20 cellular contexts compared by ENCODE assay signal in genomic region chr19:8537099-8537498, GRCh38. TPM values are rescaled to one million over a fixed set of nuclear protein-coding genes. Genes with fewer than 3 reads are reported as not detected.
DNase-seq lines count a peak whose midpoint lies in the region; ATAC-seq, FAIRE-seq and TF ChIP-seq lines count a peak whose summit lies in the region.
"Had no signal": no experiment of that assay in that cellular context is flagged by ENCODE, and none has a peak within 500 bp of the region (broad histone marks: within the 10 kb centered on the region; RNA-seq: fewer than 3 reads in every experiment).

No MANE protein-coding gene starts in this region.

- FAIRE-seq in K562 (lab: Jason Lieb, UNC) = no peak
- FAIRE-seq: A549, GM12892 had no signal

- H3K36me3 ChIP-seq in HEK293 (ENCODE audit: control insufficient read depth in 2 of 2, insufficient read depth in 1 of 2, low read length in 2 of 2) (no peaks in the 10 kb centered on the region), K562 (ENCODE audit: control insufficient read depth, insufficient read depth, low read length) (no peaks in the 10 kb centered on the region)
- H3K36me3 ChIP-seq: BE2C had no signal

- no peak overlapping the region for H3K4me2 ChIP-seq in K562 (ENCODE audit: insufficient read depth, low read length)
- H3K4me2 ChIP-seq: A549, GM23338 had no signal

- H3K27ac ChIP-seq in HEK293 (ENCODE audit: extremely low read depth, low read depth, low read length) = no peak overlapping the region
- no peak overlapping the region for H3K27ac ChIP-seq in K562 (ENCODE audit: extremely low read depth, low read depth, low read length)
- H3K27ac ChIP-seq in right cardiac atrium (ENCODE audit: low read length) = no peak overlapping the region
- H3K27ac ChIP-seq: A549, C4-2B, HL-60 had no signal

- POLR2A ChIA-PET in HEK293 (lab: Yijun Ruan, JAX) = interaction anchor here (0.9 kb wide), 1 partner anchor 23 kb away, joined by 4 read pairs; the partner anchor contains the start of gene ZNF414
- POLR2A ChIA-PET in K562 (lab: Yijun Ruan, JAX) = interaction anchor here (0.8 to 2.1 kb wide), 3 partner anchors 19 to 255 kb away, joined by 3 to 5 read pairs (median 5); partner anchors contain the start of gene ZNF414

- H3K27me3 ChIP-seq in K562 (ENCODE audit: control insufficient read depth in 2 of 2, insufficient read depth in 2 of 2, low read length in 2 of 2) (peaks cover 8 to 29% of the 10 kb centered on the region in 2 experiments; a peak in 3 of 5 replicates), right cardiac atrium (ENCODE audit: control insufficient read depth, insufficient read depth) (no peaks in the 10 kb centered on the region)

- ATAC-seq in K562 (no peak), right cardiac atrium (no peak), HG02884 (IDR thresholded peaks at IDR 0.05; ENCODE audit: unreplicated experiment) (no peak)
- ATAC-seq: A549; CD8-positive, alpha-beta T cell had no signal

- H3K4me3 Mint-ChIP-seq in CD14-positive monocyte (no peak overlapping the region), neural crest cell (no peak overlapping the region)
- H3K4me3 Mint-ChIP-seq: CD8-positive, alpha-beta T cell; GM23338; H9 had no signal

- TF ChIP-seq EP300 in K562 (IDR thresholded peaks at IDR 0.05; ENCODE audit: low read length) = no peak

- no peak overlapping the region for H3K9ac ChIP-seq in K562 (ENCODE audit: insufficient read depth in 1 of 2, low read depth in 2 of 2, low read length in 2 of 2)

- H3K9me3 ChIP-seq in HEK293 (ENCODE audit: control insufficient read depth, insufficient read depth, low read depth, low read length) = no peaks in the 10 kb centered on the region
- no peaks in the 10 kb centered on the region for H3K9me3 ChIP-seq in K562 (replicated peaks; ENCODE audit: control insufficient read depth, insufficient read depth, low read depth, low read length)
- H3K9me3 ChIP-seq in right cardiac atrium (ENCODE audit: control insufficient read depth, low read length) = no peaks in the 10 kb centered on the region
- H3K9me3 ChIP-seq: A549, BE2C had no signal

- TF ChIP-seq POLR2A in K562 (conservative IDR thresholded peaks at IDR 0.05) = no peak

- DNase-seq in CD14-positive monocyte (ENCODE audit: low spot score) (no peak), K562 (ENCODE audit: extremely low read depth in 1 of 4, low spot score in 3 of 4) (no peak), neural crest cell (ENCODE audit: low read depth, low spot score) (no peak), foreskin fibroblast (no peak), right cardiac atrium (no peak), D341Med (ENCODE audit: low spot score) (no peak)
- DNase-seq: BE2C; CD8-positive, alpha-beta T cell; COR-L47; DND-41; GDM1; H9 had no signal

- TF ChIP-seq RAD21 in K562 (CRISPR knock-in tag; conservative IDR thresholded peaks at IDR 0.05 in 1 of 2, IDR thresholded peaks at IDR 0.05 in 1 of 2) = no peak

- H3K4me1 ChIP-seq in HEK293 (ENCODE audit: control insufficient read depth, insufficient read depth, low read length) = no peaks in the 10 kb centered on the region
- H3K4me1 ChIP-seq in K562 (replicated peaks in 1 of 2; ENCODE audit: control insufficient read depth in 2 of 2, insufficient read depth in 2 of 2, low read length in 2 of 2) = peaks cover 0 to 5% of the 10 kb centered on the region in 2 experiments; a peak in 2 of 5 replicates
- H3K4me1 ChIP-seq in right cardiac atrium (ENCODE audit: control insufficient read depth, insufficient read depth, low read length) = no peaks in the 10 kb centered on the region
- H3K4me1 ChIP-seq: A549, BE2C had no signal

- H3K36me3 Mint-ChIP-seq in CD14-positive monocyte (peaks cover 62 to 93% of the 10 kb centered on the region in 2 donors), neural crest cell (ENCODE audit: low read depth) (no peaks in the 10 kb centered on the region)

- H2AFZ ChIP-seq in K562 (ENCODE audit: low read depth, low read length) = no peak overlapping the region
- H2AFZ ChIP-seq: GM23338 had no signal

- no peak overlapping the region for H3K4me3 ChIP-seq in HEK293 (ENCODE audit: low read depth, low read length)
- H3K4me3 ChIP-seq in K562 = no peak overlapping the region
- H3K4me3 ChIP-seq in foreskin fibroblast (ENCODE audit: low read depth in 1 of 2, low read length in 2 of 2) = no peak overlapping the region
- no peak overlapping the region for H3K4me3 ChIP-seq in right cardiac atrium (ENCODE audit: low read length)
- H3K4me3 ChIP-seq: A549, GM23338 had no signal

- in situ Hi-C loops in K562 (cut with MboI) = no loop called here

- BruUV-seq in K562 (replicated peaks; lab: Mats Ljungman, UMichigan) = no TSS peak

- intact Hi-C loops in CD14-positive monocyte (cut with micrococcal nuclease) = no loop called here
- intact Hi-C loops in K562 (cut with micrococcal nuclease) = no loop called here
- intact Hi-C loops in right cardiac atrium (cut with DNase I) = no loop called here

- H3K27me3 Mint-ChIP-seq in CD14-positive monocyte (ENCODE audit: low read depth in 3 of 3) = peaks cover 0 to 2% (median 0%) of the 10 kb centered on the region in 3 donors
- H3K27me3 Mint-ChIP-seq in neural crest cell (ENCODE audit: low read depth) = peaks cover 2% of the 10 kb centered on the region

- no peaks in the 10 kb centered on the region for H3K9me1 ChIP-seq in K562 (ENCODE audit: control insufficient read depth, insufficient read depth, low read length)

- 9% methylated on average over 3 of the region's 3 CpGs for WGBS in K562 (ENCODE audit: insufficient coverage, low coverage, missing lambda C conversion rate)
- 88% methylated on average over 3 of the region's 3 CpGs for WGBS in right cardiac atrium

- H3K27ac Mint-ChIP-seq in CD14-positive monocyte (peak overlapping the region in 6 of 7 donors; percentile 53 to 79 (median 74)), neural crest cell (ENCODE audit: unreplicated experiment) (peak overlapping the region; percentile 27)
- H3K27ac Mint-ChIP-seq: CD8-positive, alpha-beta T cell; GM23338; H9 had no signal

- TF ChIP-seq CTCF in CD14-positive monocyte (IDR thresholded peaks at IDR 0.05) = no peak
- TF ChIP-seq CTCF in HEK293 (tag by site-specific recombination; IDR thresholded peaks at IDR 0.05) = no peak
- TF ChIP-seq CTCF in K562 (IDR thresholded peaks at IDR 0.05 in 2 of 3, conservative IDR thresholded peaks at IDR 0.05 in 1 of 3; ENCODE audit: insufficient read depth in 2 of 3, low read depth in 1 of 3, low read length in 3 of 3) = no peak
- no peak for TF ChIP-seq CTCF in neural crest cell (conservative IDR thresholded peaks at IDR 0.05)
- no peak for TF ChIP-seq CTCF in foreskin fibroblast (IDR thresholded peaks at IDR 0.05; ENCODE audit: low read depth, low read length)

- no peaks in the 10 kb centered on the region for H3K79me2 ChIP-seq in K562 (ENCODE audit: control insufficient read depth, insufficient read depth, low read length)

- H3K4me1 Mint-ChIP-seq in CD14-positive monocyte (peaks cover 14% of the 10 kb centered on the region), neural crest cell (no peaks in the 10 kb centered on the region)
- H3K4me1 Mint-ChIP-seq: GM23338 had no signal

- H4K20me1 ChIP-seq in K562 (replicated peaks; ENCODE audit: control insufficient read depth, insufficient read depth, low read length) = no peaks in the 10 kb centered on the region

- H3K9me3 Mint-ChIP-seq in CD14-positive monocyte = peaks cover 0 to 2% (median 0%) of the 10 kb centered on the region in 7 donors
- no peaks in the 10 kb centered on the region for H3K9me3 Mint-ChIP-seq in neural crest cell
- H3K9me3 Mint-ChIP-seq: CD8-positive, alpha-beta T cell; GM23338; H9 had no signal

- CTCF ChIA-PET in HEK293 (lab: Yijun Ruan, JAX) (interaction anchor here (0.6 to 0.7 kb wide), 2 partner anchors 40 to 48 kb away, joined by 4 read pairs; partner anchors contain the start of gene MYO1F), K562 (lab: Yijun Ruan, JAX; ENCODE audit: low intra/inter-chr PET ratio) (no interaction called here)

RNA-seq across cellular contexts. Expression of gene ZNF414, which starts 23.1 kb away (rescaled TPM):
- 1 to 10 TPM; 4.1 to 4.7 TPM for polyA plus RNA-seq in CD14-positive monocyte
- total RNA-seq in K562 (2011; cell fraction: chromatin; rRNA removed; ENCODE audit: low replicate concordance) = 2.9 and 6.1 TPM in 2 replicates
- 8.3 and 10.9 TPM in 2 replicates for total RNA-seq in K562 (2011; cell fraction: nucleolus; rRNA removed)
- 6.6 and 9.3 TPM in 2 replicates for total RNA-seq in K562 (2011; cell fraction: nucleoplasm; rRNA removed)
- 3.8 and 11.0 TPM in 2 replicates for total RNA-seq in K562 (2014; rRNA removed)
- total RNA-seq in K562 (2014; rRNA removed; fragmentation: Illumina TruSeq; extraction: Trizol) = not detected in 2 replicates
- total RNA-seq in K562 (2015; rRNA removed; fragmentation: Illumina TruSeq; extraction: Trizol) = 2.0 and 3.0 TPM in 2 replicates
- total RNA-seq in K562 (2021) = 25.8 and 27.2 TPM in 2 replicates
- 1.7 and 4.2 TPM in 2 replicates for polyA plus RNA-seq in K562 (2011; rRNA removed)
- 1.6 and 7.1 TPM in 2 replicates for polyA plus RNA-seq in K562 (2011; cell fraction: cytosol; rRNA removed)
- 10.5 and 20.0 TPM in 2 replicates for polyA plus RNA-seq in K562 (2011; cell fraction: nucleus; rRNA removed)
- 15.2 and 17.6 TPM in 2 replicates for polyA plus RNA-seq in K562 (2012)
- 2.2 and 10.2 TPM in 2 replicates for polyA plus RNA-seq in K562 (2014; fragmentation: Illumina TruSeq; extraction: Trizol)
- under 1 TPM in 1 of 2 experiments, not detected in 1; 0.03 TPM for polyA plus RNA-seq in K562 (2014; fragmentation: Nextera tagmentation; extraction: Ambion mirVana)
- polyA plus RNA-seq in K562 (2014; rRNA removed) = 15.6 and 16.0 TPM in 2 replicates
- 0.46 and 0.84 TPM in 2 replicates for polyA minus RNA-seq in K562 (2011; rRNA and poly(A)+ RNA removed)
- polyA minus RNA-seq in K562 (2011; cell fraction: cytosol; rRNA and poly(A)+ RNA removed) = 12.5 and 17.9 TPM in 2 replicates
- polyA minus RNA-seq in K562 (2011; cell fraction: nucleus; rRNA and poly(A)+ RNA removed) = 3.4 and 4.2 TPM in 2 replicates
- 31.1 and 31.8 TPM in 2 replicates for total RNA-seq in neural crest cell
- 10 to 100 TPM; 13.4 to 16.4 (median 16.1) TPM for total RNA-seq in right cardiac atrium
- polyA plus RNA-seq in right cardiac atrium = 19.3 TPM

RNA-seq across cellular contexts. Expression of gene PRAM1, which starts 34.7 kb away (rescaled TPM):
- polyA plus RNA-seq in CD14-positive monocyte (10 to 100 TPM; 43.3 to 69.0 TPM), K562 (2011; rRNA removed) (not detected in 2 replicates), K562 (2014; fragmentation: Illumina TruSeq; extraction: Trizol) (0.07 TPM in 1 of 2 replicates, not detected in the other), K562 (2014; fragmentation: Nextera tagmentation; extraction: Ambion mirVana) (not detected), K562 (2014; rRNA removed) (not detected in 2 replicates), right cardiac atrium (0.61 TPM)
- total RNA-seq in K562 (2011; cell fraction: chromatin; rRNA removed; ENCODE audit: low replicate concordance) = 0.69 TPM in 1 of 2 replicates, not detected in the other
- 0.39 TPM in 1 of 2 replicates, not detected in the other for total RNA-seq in K562 (2011; cell fraction: nucleolus; rRNA removed)
- not detected in 2 replicates for total RNA-seq in K562 (2011; cell fraction: nucleoplasm; rRNA removed)
- total RNA-seq in K562 (2014; rRNA removed) (0.05 TPM in 1 of 2 replicates, not detected in the other), K562 (2014; rRNA removed; fragmentation: Illumina TruSeq; extraction: Trizol) (not detected in 2 replicates), K562 (2015; rRNA removed; fragmentation: Illumina TruSeq; extraction: Trizol) (not detected in 2 replicates), K562 (2021) (0.09 and 0.11 TPM in 2 replicates), neural crest cell (0.21 and 0.55 TPM in 2 replicates), right cardiac atrium (1 to 10 TPM in 2 of 4 donors, under 1 TPM in 2; 0.31 to 3.1 (median 0.99) TPM)
- not detected in 2 replicates for polyA plus RNA-seq in K562 (2011; cell fraction: cytosol; rRNA removed)
- 0.26 TPM in 1 of 2 replicates, not detected in the other for polyA plus RNA-seq in K562 (2011; cell fraction: nucleus; rRNA removed)
- polyA plus RNA-seq in K562 (2012) = 0.08 TPM in 1 of 2 replicates, not detected in the other
- not detected in 2 replicates for polyA minus RNA-seq in K562 (2011; rRNA and poly(A)+ RNA removed)
- not detected in 2 replicates for polyA minus RNA-seq in K562 (2011; cell fraction: cytosol; rRNA and poly(A)+ RNA removed)
- polyA minus RNA-seq in K562 (2011; cell fraction: nucleus; rRNA and poly(A)+ RNA removed) = not detected in 2 replicates
- polyA plus RNA-seq: AG04450, GM23338 had no signal

RNA-seq across cellular contexts. Expression of gene MYO1F, which starts 40.1 kb away (rescaled TPM):
- polyA plus RNA-seq in CD14-positive monocyte (100 to 1,000 TPM; 121 to 197 TPM), K562 (2011; rRNA removed) (3.5 and 8.1 TPM in 2 replicates), K562 (2014; fragmentation: Illumina TruSeq; extraction: Trizol) (5.3 and 5.6 TPM in 2 replicates), K562 (2014; fragmentation: Nextera tagmentation; extraction: Ambion mirVana) (under 1 TPM; 0.78 to 0.82 TPM), K562 (2014; rRNA removed) (3.0 and 4.3 TPM in 2 replicates), right cardiac atrium (9.3 TPM)
- 5.4 and 19.9 TPM in 2 replicates for total RNA-seq in K562 (2011; cell fraction: chromatin; rRNA removed; ENCODE audit: low replicate concordance)
- 7.4 and 10.8 TPM in 2 replicates for total RNA-seq in K562 (2011; cell fraction: nucleolus; rRNA removed)
- 7.2 and 14.7 TPM in 2 replicates for total RNA-seq in K562 (2011; cell fraction: nucleoplasm; rRNA removed)
- total RNA-seq in K562 (2014; rRNA removed) (2.0 and 5.7 TPM in 2 replicates), K562 (2014; rRNA removed; fragmentation: Illumina TruSeq; extraction: Trizol) (2.6 and 2.8 TPM in 2 replicates), K562 (2015; rRNA removed; fragmentation: Illumina TruSeq; extraction: Trizol) (8.1 and 9.4 TPM in 2 replicates), K562 (2021) (4.5 and 6.0 TPM in 2 replicates), neural crest cell (0.33 and 0.77 TPM in 2 replicates), right cardiac atrium (10 to 100 TPM; 11.3 to 23.2 (median 15.3) TPM)
- 4.3 and 17.3 TPM in 2 replicates for polyA plus RNA-seq in K562 (2011; cell fraction: cytosol; rRNA removed)
- 5.6 and 11.4 TPM in 2 replicates for polyA plus RNA-seq in K562 (2011; cell fraction: nucleus; rRNA removed)
- polyA plus RNA-seq in K562 (2012) = 10.8 and 26.9 TPM in 2 replicates
- polyA minus RNA-seq in K562 (2011; rRNA and poly(A)+ RNA removed) = 3.7 and 10.6 TPM in 2 replicates
- 5.9 and 10.6 TPM in 2 replicates for polyA minus RNA-seq in K562 (2011; cell fraction: cytosol; rRNA and poly(A)+ RNA removed)
- 6.1 and 9.4 TPM in 2 replicates for polyA minus RNA-seq in K562 (2011; cell fraction: nucleus; rRNA and poly(A)+ RNA removed)
